ENCODE assay signal across 20 cellular contexts in the genomic region with DNA sequence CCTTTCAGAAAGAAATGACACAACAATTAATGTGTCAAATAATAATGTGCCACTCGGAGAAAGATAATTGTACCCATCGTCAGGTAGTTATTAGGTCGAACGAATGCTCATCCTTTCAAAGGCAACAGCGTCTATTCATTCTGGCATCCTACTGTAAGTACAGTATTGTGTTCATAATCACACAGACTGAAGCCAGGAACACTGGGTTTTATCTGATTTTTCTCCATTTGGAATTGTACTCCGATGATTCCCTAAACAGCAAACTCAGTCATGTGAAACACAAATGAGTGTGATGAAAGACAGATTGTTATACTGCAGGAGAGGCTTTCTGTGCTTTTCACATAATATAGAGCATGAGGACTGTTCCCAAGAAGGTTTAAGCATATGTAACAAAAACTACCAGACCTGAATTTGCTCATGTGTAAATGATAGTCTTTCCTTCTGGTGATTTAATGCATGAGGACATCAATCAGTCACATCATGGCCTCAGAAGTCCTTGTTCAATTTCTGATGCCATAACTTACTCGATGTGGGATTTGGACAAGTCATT.
"Had no signal": no experiment of that assay in that cellular context is flagged by ENCODE, and none has a peak within 500 bp of the region (broad histone marks: within the 10 kb centered on the region; RNA-seq: fewer than 3 reads in every experiment).

No MANE protein-coding gene starts in this region.

- H3K9me3 ChIP-seq: heart right ventricle, lower lobe of right lung, neutrophil, tibial artery, uterus had no signal

- H3K27ac ChIP-seq: heart right ventricle, lower lobe of right lung, neutrophil, skin epidermis, tibial artery, uterus had no signal

- H3K4me1 ChIP-seq: heart right ventricle, lower lobe of right lung, tibial artery, uterus had no signal

- H3K27me3 ChIP-seq: heart right ventricle, neutrophil, tibial artery, uterus had no signal

- DNase-seq: activated CD4-positive, alpha-beta T cell treated with anti-CD3 and anti-CD28 coated beads, Interleukin-2, amount 10 ng/mL, durations not matched to agents 7 days and 5 days; activated CD8-positive, alpha-beta memory T cell treated with anti-CD3 and anti-CD28 coated beads, Interleukin-2, amount 50 U/mL, for 48 hours; activated gamma-delta T cell; activated naive CD8-positive, alpha-beta T cell treated with anti-CD3 and anti-CD28 coated beads for 36 hours; activated T-cell treated with anti-CD3 and anti-CD28 coated beads, Interleukin-2, amount 50 U/mL, for 72 hours; amygdala; cortex of kidney; effector CD4-positive, alpha-beta T cell; foreskin melanocyte; heart right ventricle; left cardiac atrium; lower lobe of right lung; right cardiac atrium; stimulated activated CD4-positive, alpha-beta T cell treated with anti-CD3 and anti-CD28 coated beads, Interleukin-4, amount 100 ng/mL, for 24 hours; stimulated activated naive CD4-positive, alpha-beta T cell; T-helper 2 cell; tibial artery; uterus had no signal

- ATAC-seq: activated T-cell treated with anti-CD3 and anti-CD28 coated beads, Interleukin-2, amount 50 U/mL, for 72 hours; heart right ventricle; left cardiac atrium; lower lobe of right lung; right cardiac atrium had no signal

- H3K4me3 ChIP-seq: heart right ventricle, lower lobe of right lung, skin epidermis, tibial artery, uterus had no signal

- H3K36me3 ChIP-seq: heart right ventricle, lower lobe of right lung, neutrophil, tibial artery, uterus had no signal
